10 cellular contexts compared by ENCODE assay signal in genomic region chr17:75133001-75133400, GRCh38. TPM values are rescaled to one million over a fixed set of nuclear protein-coding genes. Genes with fewer than 3 reads are reported as not detected.
DNase-seq lines count a peak whose midpoint lies in the region; ATAC-seq and TF ChIP-seq lines count a peak whose summit lies in the region.
"Had no signal": no experiment of that assay in that cellular context is flagged by ENCODE, and none has a peak within 500 bp of the region (broad histone marks: within the 10 kb centered on the region; RNA-seq: fewer than 3 reads in every experiment).

No MANE protein-coding gene starts in this region.

- DNase-seq in DND-41, result no peak
- no peak for DNase-seq in activated naive CD4-positive, alpha-beta T cell treated with anti-CD3 and anti-CD28 coated beads, Interleukin-2, amount 50 U/mL, for 72 hours (ENCODE audit: low spot score in 2 of 2)
- no peak for DNase-seq in vagina (ENCODE audit: extremely low spot score in 2 of 2)
- DNase-seq in gastrocnemius medialis, result no peak
- DNase-seq: amniotic stem cell, colonic mucosa, MV-4-11 had no signal

- H2AFZ ChIP-seq in DND-41 (ENCODE audit: low read depth, low read length), result no peak overlapping the region

- ATAC-seq in DND-41 (ENCODE audit: insufficient read depth, low read depth), result no peak
- no peak for ATAC-seq in activated naive CD4-positive, alpha-beta T cell treated with anti-CD3 and anti-CD28 coated beads, Interleukin-2, amount 50 U/mL, for 72 hours
- no peak for ATAC-seq in gastrocnemius medialis

- H3K4me3 ChIP-seq in BLaER1 treated with 17β-estradiol and CSF1 and Interleukin-3, amounts not matched to agents 10 nM and 100 nM, result no peak overlapping the region
- no peak overlapping the region for H3K4me3 ChIP-seq in DND-41 (ENCODE audit: low read depth in 1 of 2, low read length in 2 of 2)
- no peak overlapping the region for H3K4me3 ChIP-seq in vagina
- H3K4me3 ChIP-seq in gastrocnemius medialis, result no peak overlapping the region
- H3K4me3 ChIP-seq: colonic mucosa, esophagus muscularis mucosa had no signal

- H3K36me3 ChIP-seq in BLaER1 treated with 17β-estradiol and CSF1 and Interleukin-3, amounts not matched to agents 10 nM and 100 nM, result peaks cover 44 to 68% (median 58%) of the 10 kb centered on the region in 11 experiments
- H3K36me3 ChIP-seq in DND-41 (ENCODE audit: insufficient read depth, low read length), result peaks cover 45% of the 10 kb centered on the region
- H3K36me3 ChIP-seq in vagina, result peaks cover 0 to 6% of the 10 kb centered on the region in 2 donors
- H3K36me3 ChIP-seq in gastrocnemius medialis, result peaks cover 0 to 9% of the 10 kb centered on the region in 2 donors
- H3K36me3 ChIP-seq: colonic mucosa had no signal

- TF ChIP-seq POLR2A in vagina (IDR thresholded peaks at IDR 0.05), result no peak
- TF ChIP-seq POLR2A in gastrocnemius medialis (IDR thresholded peaks at IDR 0.05), result no peak

- peaks cover 35% of the 10 kb centered on the region for H3K79me2 ChIP-seq in DND-41 (ENCODE audit: insufficient read depth, low read length)

- H4K20me1 ChIP-seq in BLaER1 treated with 17β-estradiol and CSF1 and Interleukin-3, amounts not matched to agents 10 nM and 100 nM, result peaks cover 5 to 71% (median 31%) of the 10 kb centered on the region in 11 experiments; a peak in 19 of 22 replicates
- H4K20me1 ChIP-seq in DND-41 (ENCODE audit: insufficient read depth, low read length), result peaks cover 16% of the 10 kb centered on the region

- peaks cover 22 to 55% (median 37%) of the 10 kb centered on the region in 10 experiments for H3K4me1 ChIP-seq in BLaER1 treated with 17β-estradiol and CSF1 and Interleukin-3, amounts not matched to agents 10 nM and 100 nM
- peaks cover 34% of the 10 kb centered on the region for H3K4me1 ChIP-seq in DND-41 (ENCODE audit: insufficient read depth, low read length)
- H3K4me1 ChIP-seq in vagina, result peaks cover 26% of the 10 kb centered on the region
- peaks cover under 1 to 12% of the 10 kb centered on the region in 2 donors for H3K4me1 ChIP-seq in gastrocnemius medialis

- H3K36me3 Mint-ChIP-seq in activated naive CD4-positive, alpha-beta T cell treated with anti-CD3 and anti-CD28 coated beads, Interleukin-2, amount 50 U/mL, for 72 hours, result peaks cover 8% of the 10 kb centered on the region in 2 donors

- peak overlapping the region; percentile 78 to 95 (median 91); a peak in 18 of 22 replicates for H3K4me2 ChIP-seq in BLaER1 treated with 17β-estradiol and CSF1 and Interleukin-3, amounts not matched to agents 10 nM and 100 nM
- no peak overlapping the region for H3K4me2 ChIP-seq in DND-41 (ENCODE audit: insufficient read depth, low read length)

- no peaks in the 10 kb centered on the region for H3K9me3 Mint-ChIP-seq in activated naive CD4-positive, alpha-beta T cell treated with anti-CD3 and anti-CD28 coated beads, Interleukin-2, amount 50 U/mL, for 72 hours

- no peak for TF ChIP-seq CTCF in DND-41 (IDR thresholded peaks at IDR 0.05; ENCODE audit: borderline replicate concordance, extremely low read depth, low read length, poor library complexity, severe bottlenecking)
- no peak for TF ChIP-seq CTCF in vagina (IDR thresholded peaks at IDR 0.05)
- no peak for TF ChIP-seq CTCF in gastrocnemius medialis (IDR thresholded peaks at IDR 0.05 in 4 of 5, conservative IDR thresholded peaks at IDR 0.05 in 1 of 5)

- no peak overlapping the region; a peak in 2 of 22 replicates for H3K9ac ChIP-seq in BLaER1 treated with 17β-estradiol and CSF1 and Interleukin-3, amounts not matched to agents 10 nM and 100 nM
- H3K9ac ChIP-seq in DND-41 (ENCODE audit: low read depth, low read length), result no peak overlapping the region

- H3K27ac Mint-ChIP-seq in activated naive CD4-positive, alpha-beta T cell treated with anti-CD3 and anti-CD28 coated beads, Interleukin-2, amount 50 U/mL, for 72 hours, result peak overlapping the region; percentile 50 to 80

- H3K27ac ChIP-seq in BLaER1 treated with 17β-estradiol and CSF1 and Interleukin-3, amounts not matched to agents 10 nM and 100 nM, result peak overlapping the region in 6 of 11 experiments; percentile 23 to 94 (median 90); a peak in 9 of 22 replicates
- H3K27ac ChIP-seq in DND-41 (ENCODE audit: low read length) (peak overlapping the region; percentile 16; the same call in 1 of the 2 replicates), vagina (no peak overlapping the region), gastrocnemius medialis (no peak overlapping the region)
- H3K27ac ChIP-seq: colonic mucosa, neutrophil had no signal

- in situ Hi-C loops in gastrocnemius medialis (cut with MboI; ENCODE audit: low sequenced_read_pairs in 4 of 4), result no loop called here

- intact Hi-C loops in vagina (cut with DNase I), result no loop called here
- intact Hi-C loops in gastrocnemius medialis (cut with DNase I; ENCODE audit: low total_unique reads), result loop anchor here (5.0 kb wide), 1 partner anchor 49 kb away; the partner anchor contains the start of gene SUMO2

- H3K27me3 ChIP-seq in BLaER1 treated with 17β-estradiol and CSF1 and Interleukin-3, amounts not matched to agents 10 nM and 100 nM, result no peaks in the 10 kb centered on the region
- H3K27me3 ChIP-seq in DND-41 (ENCODE audit: insufficient read depth, low read length, poor library complexity), result no peaks in the 10 kb centered on the region
- H3K27me3 ChIP-seq in vagina, result no peaks in the 10 kb centered on the region
- no peaks in the 10 kb centered on the region for H3K27me3 ChIP-seq in gastrocnemius medialis
- H3K27me3 ChIP-seq: colonic mucosa, esophagus muscularis mucosa, neutrophil had no signal

- H3K9me3 ChIP-seq in BLaER1 treated with 17β-estradiol and CSF1 and Interleukin-3, amounts not matched to agents 10 nM and 100 nM (replicated peaks in 1 of 11), result no peaks in the 10 kb centered on the region
- H3K9me3 ChIP-seq in DND-41 (ENCODE audit: insufficient read depth, low read length, severe bottlenecking), result no peaks in the 10 kb centered on the region
- no peaks in the 10 kb centered on the region for H3K9me3 ChIP-seq in vagina
- H3K9me3 ChIP-seq in gastrocnemius medialis, result no peaks in the 10 kb centered on the region
- H3K9me3 ChIP-seq: colonic mucosa, esophagus muscularis mucosa, neutrophil had no signal

RNA-seq across cellular contexts. Expression of gene NT5C, which starts 1.5 kb away (rescaled TPM):
- total RNA-seq in activated naive CD4-positive, alpha-beta T cell treated with anti-CD3 and anti-CD28 coated beads, Interleukin-2, amount 50 U/mL, for 72 hours, result 10 to 100 TPM; 51.7 to 52.8 TPM
- total RNA-seq in vagina (98.5 TPM), gastrocnemius medialis (100 to 1,000 TPM in 1 of 4 donors, 10 to 100 TPM in 3; 62.8 to 111 (median 68.0) TPM)

RNA-seq across cellular contexts. Expression of gene JPT1, which starts 21.3 kb away (rescaled TPM):
- 100 to 1,000 TPM; 216 to 232 TPM for total RNA-seq in activated naive CD4-positive, alpha-beta T cell treated with anti-CD3 and anti-CD28 coated beads, Interleukin-2, amount 50 U/mL, for 72 hours
- total RNA-seq in vagina (48.1 TPM), gastrocnemius medialis (100 to 1,000 TPM in 1 of 4 donors, 10 to 100 TPM in 3; 35.5 to 113 (median 71.8) TPM)

RNA-seq across cellular contexts. Expression of gene ARMC7, which starts 23.2 kb away (rescaled TPM):
- 1 to 10 TPM; 7.0 to 9.9 TPM for total RNA-seq in activated naive CD4-positive, alpha-beta T cell treated with anti-CD3 and anti-CD28 coated beads, Interleukin-2, amount 50 U/mL, for 72 hours
- total RNA-seq in vagina, result 12.8 TPM
- 1 to 10 TPM; 2.0 to 4.4 (median 3.0) TPM for total RNA-seq in gastrocnemius medialis

RNA-seq across cellular contexts. Expression of gene SLC16A5, which starts 45.2 kb away (rescaled TPM):
- 10 to 100 TPM in 1 of 2 donors, 1 to 10 TPM in 1; 6.0 to 10.9 TPM for total RNA-seq in activated naive CD4-positive, alpha-beta T cell treated with anti-CD3 and anti-CD28 coated beads, Interleukin-2, amount 50 U/mL, for 72 hours
- total RNA-seq in vagina (26.8 TPM), gastrocnemius medialis (1 to 10 TPM; 1.5 to 7.9 (median 6.9) TPM)

RNA-seq across cellular contexts. Expression of gene SUMO2, which starts 49.8 kb away (rescaled TPM):
- 100 to 1,000 TPM; 557 to 621 TPM for total RNA-seq in activated naive CD4-positive, alpha-beta T cell treated with anti-CD3 and anti-CD28 coated beads, Interleukin-2, amount 50 U/mL, for 72 hours
- total RNA-seq in vagina (63.6 TPM), gastrocnemius medialis (10 to 100 TPM; 36.7 to 45.1 (median 43.3) TPM)

Comparison
In these comparisons a context has a peak if more than half of its experiments do, and no peak if none do; other contexts are left out.
1. H3K27ac ChIP-seq: peak in BLaER1 treated with 17β-estradiol and CSF1 and Interleukin-3, amounts not matched to agents 10 nM and 100 nM (6 of 11) and DND-41 (single experiment); none in vagina (single experiment) and gastrocnemius medialis (0 of 4).